8 cellular contexts compared by ENCODE assay signal in genomic region chr16:637081-638018, GRCh38. TPM values are rescaled to one million over a fixed set of nuclear protein-coding genes. Genes with fewer than 3 reads are reported as not detected.
DNase-seq lines count a peak whose midpoint lies in the region; ATAC-seq, FAIRE-seq and TF ChIP-seq lines count a peak whose summit lies in the region.

No MANE protein-coding gene starts in this region.

- H3K9me3 Mint-ChIP-seq in CD8-positive, alpha-beta memory T cell = peaks cover 0 to 3% (median 0%) of the 10 kb centered on the region in 5 donors

- H3K27ac ChIP-seq in CD8-positive, alpha-beta memory T cell (ENCODE audit: low read depth, low read length) = peak overlapping the region; percentile 80
- peak overlapping the region; percentile 95 for H3K27ac ChIP-seq in WERI-Rb-1
- H3K27ac ChIP-seq in kidney (ENCODE audit: low read depth in 2 of 2, low read length in 2 of 2) = peak overlapping the region; percentile 99

- intact Hi-C loops in kidney (cut with DNase I) = no loop called here

- FAIRE-seq in kidney (lab: Jason Lieb, UNC) = no peak

- H3K4me3 ChIP-seq in CD8-positive, alpha-beta memory T cell (ENCODE audit: low read length) = peak overlapping the region; percentile 81
- H3K4me3 ChIP-seq in WERI-Rb-1 (ENCODE audit: low read depth, low read length) (peak overlapping the region; percentile 88), cardiac fibroblast (replicated peaks in 1 of 2; ENCODE audit: low read depth in 2 of 2, low read length in 2 of 2) (peak overlapping the region; percentile 75 to 81), kidney (ENCODE audit: low read length in 2 of 2) (peak overlapping the region; percentile 44 to 86)

- peak overlapping the region; percentile 19 to 65 for H3K9ac ChIP-seq in kidney (ENCODE audit: low read length in 2 of 2)

- ATAC-seq in HG03432 (IDR thresholded peaks at IDR 0.05; ENCODE audit: unreplicated experiment) = no peak
- no peak for ATAC-seq in HG03354 (IDR thresholded peaks at IDR 0.05; ENCODE audit: poor library complexity, severe bottlenecking, unreplicated experiment)

- POLR2A ChIA-PET in CD8-positive, alpha-beta memory T cell (lab: Charles Lee) = interaction anchor here (0.6 to 2.5 kb wide), 11 partner anchors 11 to 1518 kb away, joined by 4 to 11 read pairs (median 7); partner anchors contain the start of genes CAPN15, RAB40C, STUB1 and TRAF7

- no peaks in the 10 kb centered on the region for H3K9me3 ChIP-seq in CD8-positive, alpha-beta memory T cell (ENCODE audit: low read length)
- H3K9me3 ChIP-seq in WERI-Rb-1 (ENCODE audit: severe bottlenecking) (no peaks in the 10 kb centered on the region), kidney (ENCODE audit: control insufficient read depth in 1 of 2, low read length in 2 of 2) (no peaks in the 10 kb centered on the region)

- peak overlapping the region in 4 of 8 donors; percentile 96 to 100 (median 98) for H3K27ac Mint-ChIP-seq in CD8-positive, alpha-beta memory T cell

- peaks cover 21% of the 10 kb centered on the region for H3K4me1 ChIP-seq in CD8-positive, alpha-beta memory T cell (ENCODE audit: insufficient read depth, low read length)
- H3K4me1 ChIP-seq in kidney (ENCODE audit: control insufficient read depth in 1 of 2, insufficient read depth in 1 of 2, low read depth in 1 of 2, low read length in 2 of 2) = peaks cover 0 to 23% of the 10 kb centered on the region in 2 donors

- H3K36me3 Mint-ChIP-seq in CD8-positive, alpha-beta memory T cell = peaks cover 0 to 10% (median 0%) of the 10 kb centered on the region in 3 donors

- CTCF ChIA-PET in CD8-positive, alpha-beta memory T cell (lab: Charles Lee) = interaction anchor here (1.6 kb wide), 1 partner anchor 11 kb away, joined by 7 read pairs; no protein-coding TSS in a partner anchor

- no peaks in the 10 kb centered on the region for H3K27me3 ChIP-seq in CD8-positive, alpha-beta memory T cell (ENCODE audit: insufficient read depth, low read length, poor library complexity, severe bottlenecking)
- H3K27me3 ChIP-seq in WERI-Rb-1 (ENCODE audit: insufficient read depth, low read depth, severe bottlenecking) = no peaks in the 10 kb centered on the region

- TF ChIP-seq CTCF in WERI-Rb-1 (IDR thresholded peaks at IDR 0.05; ENCODE audit: low read depth, low read length) (no peak), cardiac fibroblast (IDR thresholded peaks at IDR 0.05; ENCODE audit: low read depth, low read length) (no peak), kidney (IDR thresholded peaks at IDR 0.05; ENCODE audit: borderline replicate concordance, extremely low read depth, insufficient read depth) (no peak)

- DNase-seq in CD8-positive, alpha-beta memory T cell = peak in 3 of 5 donors; percentile 80 to 90 (median 88)
- peak in 58 of 76 experiments; percentile 11 to 94 (median 86) for DNase-seq in HUDEP-2 (lab: John Stamatoyannopoulos, UW; ENCODE audit: unreplicated experiment in 76 of 76)
- peak; percentile 89 for DNase-seq in WERI-Rb-1
- peak; percentile 92 to 95 for DNase-seq in cardiac fibroblast (ENCODE audit: low read depth in 2 of 2)
- DNase-seq in kidney = peak; percentile 98
- DNase-seq in stimulated activated CD4-positive, alpha-beta T cell treated with anti-CD3 and anti-CD28 coated beads, Interleukin-15, amount 100 ng/mL, for 1 hour (ENCODE audit: low read depth in 1 of 2, low spot score in 1 of 2) = peak; percentile 80 to 83

- peaks cover 0 to 7% of the 10 kb centered on the region in 2 donors for H3K27me3 Mint-ChIP-seq in CD8-positive, alpha-beta memory T cell

- no peaks in the 10 kb centered on the region for H3K36me3 ChIP-seq in CD8-positive, alpha-beta memory T cell (ENCODE audit: insufficient read depth, low read length)
- H3K36me3 ChIP-seq in WERI-Rb-1 (peaks cover 22% of the 10 kb centered on the region), kidney (ENCODE audit: control insufficient read depth in 1 of 2, insufficient read depth in 2 of 2, low read length in 2 of 2) (no peaks in the 10 kb centered on the region)

- H3K4me3 Mint-ChIP-seq in CD8-positive, alpha-beta memory T cell = peak overlapping the region; percentile 92 to 99 (median 98)

- H3K4me1 Mint-ChIP-seq in CD8-positive, alpha-beta memory T cell = peaks cover 0 to 20% (median 10%) of the 10 kb centered on the region in 3 donors

RNA-seq across cellular contexts. Expression of gene METTL26, which starts 1.2 kb away (rescaled TPM):
- 100 to 1,000 TPM; 129 TPM for total RNA-seq in CD8-positive, alpha-beta memory T cell
- 97.4 TPM for polyA plus RNA-seq in CD8-positive, alpha-beta memory T cell
- 44.2 TPM for total RNA-seq in kidney
- 183 TPM for polyA plus RNA-seq in kidney (ENCODE audit: insufficient read depth, low read depth, low replicate concordance)

RNA-seq across cellular contexts. Expression of gene MCRIP2, which starts 4.3 kb away (rescaled TPM):
- total RNA-seq in CD8-positive, alpha-beta memory T cell = 10 to 100 TPM; 59.3 to 64.8 TPM
- 24.9 TPM for polyA plus RNA-seq in CD8-positive, alpha-beta memory T cell
- 36.9 TPM for total RNA-seq in kidney
- polyA plus RNA-seq in kidney (ENCODE audit: insufficient read depth, low read depth, low replicate concordance) = 265 TPM

RNA-seq across cellular contexts. Expression of gene WFIKKN1, which starts 6.6 kb away (rescaled TPM):
- under 1 TPM; 0.11 to 0.22 TPM for total RNA-seq in CD8-positive, alpha-beta memory T cell
- 0.09 TPM for polyA plus RNA-seq in CD8-positive, alpha-beta memory T cell
- 0.69 TPM for total RNA-seq in kidney
- 1.8 TPM for polyA plus RNA-seq in kidney (ENCODE audit: insufficient read depth, low read depth, low replicate concordance)

RNA-seq across cellular contexts. Expression of gene WDR90, which starts 11.8 kb away (rescaled TPM):
- 10 to 100 TPM; 69.6 to 78.4 TPM for total RNA-seq in CD8-positive, alpha-beta memory T cell
- 1.4 TPM for polyA plus RNA-seq in CD8-positive, alpha-beta memory T cell
- 51.6 TPM for total RNA-seq in kidney
- polyA plus RNA-seq in kidney (ENCODE audit: insufficient read depth, low read depth, low replicate concordance) = 10.6 TPM

RNA-seq across cellular contexts. Expression of gene RHOT2, which starts 30.6 kb away (rescaled TPM):
- 100 to 1,000 TPM; 140 to 151 TPM for total RNA-seq in CD8-positive, alpha-beta memory T cell
- polyA plus RNA-seq in CD8-positive, alpha-beta memory T cell = 49.6 TPM
- 117 TPM for total RNA-seq in kidney
- 90.5 TPM for polyA plus RNA-seq in kidney (ENCODE audit: insufficient read depth, low read depth, low replicate concordance)
